In the genomic region with DNA sequence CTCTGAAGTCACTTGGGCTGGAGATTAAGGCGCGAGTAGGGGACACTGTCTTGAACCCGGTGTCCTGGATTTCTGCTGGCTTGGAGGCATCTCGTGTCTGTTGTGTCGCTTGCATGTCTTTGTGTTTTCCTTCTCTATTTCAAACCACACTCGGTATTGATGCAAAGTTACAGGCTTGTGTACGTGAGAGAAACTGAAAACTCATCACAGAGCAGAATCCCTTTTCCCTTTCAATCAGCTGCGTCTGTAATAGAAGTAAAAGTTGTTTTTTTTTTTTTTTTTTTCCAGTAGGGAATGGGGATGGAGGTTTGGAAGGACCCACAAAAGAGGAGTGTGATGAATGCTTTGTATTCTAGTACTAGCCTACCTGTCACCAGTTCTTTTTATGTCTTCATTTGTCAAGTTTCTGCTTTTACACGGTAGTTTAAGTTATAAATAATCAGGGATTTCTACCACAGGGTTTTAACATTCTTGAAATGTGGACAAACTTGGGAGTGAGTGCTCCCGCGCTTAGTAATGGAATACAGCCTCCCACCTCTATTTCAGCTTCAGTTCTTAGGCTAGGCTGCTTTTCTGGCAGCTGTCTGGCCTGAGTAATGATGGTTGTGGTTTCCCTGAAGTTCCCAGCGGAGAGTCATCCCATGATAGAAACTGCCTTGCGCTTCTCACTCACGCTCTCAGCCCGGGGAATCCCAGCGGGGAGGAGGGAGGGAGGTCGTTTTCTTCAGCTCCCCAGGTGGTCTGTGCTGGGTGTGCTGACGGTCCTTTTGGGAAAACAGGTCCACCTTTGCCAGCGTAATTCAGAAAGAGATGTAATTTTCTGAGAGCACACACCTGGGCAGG, we compare ENCODE assay signal across 8 cellular contexts. TPM values are rescaled to one million over a fixed set of nuclear protein-coding genes. Genes with fewer than 3 reads are reported as not detected.
A peak's percentile ranks its signal among the peaks of the same experiment; 100 is the strongest.
DNase-seq lines count a peak whose midpoint lies in the region; ATAC-seq and TF ChIP-seq lines count a peak whose summit lies in the region.

No MANE protein-coding gene starts in this region.

- H3K27me3 Mint-ChIP-seq in T-helper 1 cell treated with Interleukin-12 subunit alpha and Interleukin-12 subunit beta and Interleukin-4 antibody, amounts not matched to agents 30 μg/mL and 1 μg/mL, for 36 hours (ENCODE audit: low read depth), result peaks cover 16% of the 10 kb centered on the region

- H3K9me3 Mint-ChIP-seq in T-helper 1 cell treated with Interleukin-12 subunit alpha and Interleukin-12 subunit beta and Interleukin-4 antibody, amounts not matched to agents 30 μg/mL and 1 μg/mL, for 36 hours, result no peaks in the 10 kb centered on the region

- no peak for TF ChIP-seq CTCF in dorsolateral prefrontal cortex (IDR thresholded peaks at IDR 0.05 in 54 of 56, conservative IDR thresholded peaks at IDR 0.05 in 2 of 56; ENCODE audit: low read depth in 1 of 56, partially characterized antibody in 56 of 56)
- TF ChIP-seq CTCF in lower lobe of right lung (IDR thresholded peaks at IDR 0.05), result no peak

- H3K27ac ChIP-seq in dorsolateral prefrontal cortex, result peak overlapping the region in 56 of 59 donors; percentile 4 to 92 (median 87)
- H3K27ac ChIP-seq in lower lobe of right lung, result peak overlapping the region; percentile 80

- no peaks in the 10 kb centered on the region for H3K36me3 ChIP-seq in lower lobe of right lung

- H3K27me3 ChIP-seq in dorsolateral prefrontal cortex (no peaks in the 10 kb centered on the region), lower lobe of right lung (ENCODE audit: low read depth) (no peaks in the 10 kb centered on the region)

- H3K4me3 ChIP-seq in dorsolateral prefrontal cortex (peak overlapping the region; percentile 51 to 91 (median 78)), lower lobe of right lung (peak overlapping the region; percentile 73)

- H3K4me3 Mint-ChIP-seq in T-helper 1 cell treated with Interleukin-12 subunit alpha and Interleukin-12 subunit beta and Interleukin-4 antibody, amounts not matched to agents 30 μg/mL and 1 μg/mL, for 36 hours, result peak overlapping the region; percentile 89

- DNase-seq in GM04504 (ENCODE audit: low read depth) (peak; percentile 95), dorsolateral prefrontal cortex (peak in 4 of 10 donors; percentile 31 to 77 (median 48)), lower lobe of right lung (no peak), cortex of kidney (lab: John Stamatoyannopoulos, UW) (no peak)
- peak; percentile 69 for DNase-seq in stimulated activated naive CD8-positive, alpha-beta T cell treated with anti-CD3 and anti-CD28 coated beads, Interleukin-15, Interleukin-2, amounts not matched to agents 100 U/mL and 50 U/mL, for 24 hours

- intact Hi-C loops in dorsolateral prefrontal cortex (cut with DNase I) (loop anchor here in 1 of 2 donors (5.0 kb wide), 1 partner anchor 53 kb away; no protein-coding TSS in a partner anchor), lower lobe of right lung (cut with DNase I) (no loop called here)

- no peaks in the 10 kb centered on the region for H3K9me3 ChIP-seq in lower lobe of right lung

- no peaks in the 10 kb centered on the region for H3K36me3 Mint-ChIP-seq in T-helper 1 cell treated with Interleukin-12 subunit alpha and Interleukin-12 subunit beta and Interleukin-4 antibody, amounts not matched to agents 30 μg/mL and 1 μg/mL, for 36 hours (ENCODE audit: low read depth)

- H3K27ac Mint-ChIP-seq in T-helper 1 cell treated with Interleukin-12 subunit alpha and Interleukin-12 subunit beta and Interleukin-4 antibody, amounts not matched to agents 30 μg/mL and 1 μg/mL, for 36 hours, result peak overlapping the region; percentile 67

- peak; percentile 41 for ATAC-seq in GM21367 (IDR thresholded peaks at IDR 0.05; ENCODE audit: unreplicated experiment)
- ATAC-seq in HG03565 (IDR thresholded peaks at IDR 0.05; ENCODE audit: unreplicated experiment), result peak; percentile 35
- ATAC-seq in lower lobe of right lung, result peak; percentile 65 to 68
- peak; percentile 90 for ATAC-seq in stimulated activated naive CD8-positive, alpha-beta T cell treated with anti-CD3 and anti-CD28 coated beads, Interleukin-15, Interleukin-2, amounts not matched to agents 100 U/mL and 50 U/mL, for 24 hours

- peaks cover 36% of the 10 kb centered on the region for H3K4me1 Mint-ChIP-seq in T-helper 1 cell treated with Interleukin-12 subunit alpha and Interleukin-12 subunit beta and Interleukin-4 antibody, amounts not matched to agents 30 μg/mL and 1 μg/mL, for 36 hours (ENCODE audit: low read depth)

- H3K4me1 ChIP-seq in lower lobe of right lung, result peaks cover 76% of the 10 kb centered on the region

RNA-seq across cellular contexts. Expression of gene TJP2, which starts 0.8 kb away (rescaled TPM):
- 100 to 1,000 TPM in 22 of 120 experiments, 10 to 100 TPM in 98; 22.2 to 199 (median 67.6) TPM for total RNA-seq in dorsolateral prefrontal cortex
- 124 TPM for total RNA-seq in lower lobe of right lung

Comparison
In these comparisons a context has a peak if more than half of its experiments do, and no peak if none do; other contexts are left out.
1. DNase-seq: peak in GM04504 (single experiment) and stimulated activated naive CD8-positive, alpha-beta T cell treated with anti-CD3 and anti-CD28 coated beads, Interleukin-15, Interleukin-2, amounts not matched to agents 100 U/mL and 50 U/mL, for 24 hours (single experiment); none in lower lobe of right lung (single experiment) and cortex of kidney (single experiment).
2. ATAC-seq: peak in every context shown above with its lines; median percentile 90 in stimulated activated naive CD8-positive, alpha-beta T cell treated with anti-CD3 and anti-CD28 coated beads, Interleukin-15, Interleukin-2, amounts not matched to agents 100 U/mL and 50 U/mL, for 24 hours; 66 in lower lobe of right lung; 41 in GM21367; 35 in HG03565.